In the genomic region with DNA sequence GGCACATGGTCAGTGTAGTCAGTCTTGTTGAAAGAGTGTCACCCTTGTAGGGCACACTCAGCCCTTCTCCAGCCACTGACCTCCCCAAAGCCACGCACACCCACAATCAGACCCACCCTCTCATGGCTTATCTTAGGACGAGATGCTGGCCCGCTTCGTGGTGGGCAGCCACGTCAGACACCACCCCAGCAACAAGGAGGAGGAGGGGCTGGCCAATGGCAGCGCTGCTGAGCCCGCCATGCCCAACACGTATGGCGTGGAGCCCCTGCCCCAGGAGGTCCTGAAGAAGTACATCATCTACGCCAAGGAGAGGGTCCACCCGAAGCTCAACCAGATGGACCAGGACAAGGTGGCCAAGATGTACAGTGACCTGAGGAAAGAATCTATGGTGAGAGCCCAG, we compare ENCODE assay signal across 16 cellular contexts. TPM values are rescaled to one million over a fixed set of nuclear protein-coding genes. Genes with fewer than 3 reads are reported as not detected.
A peak's percentile ranks its signal among the peaks of the same experiment; 100 is the strongest.
DNase-seq lines count a peak whose midpoint lies in the region; ATAC-seq, FAIRE-seq and TF ChIP-seq lines count a peak whose summit lies in the region.
"Had no signal": no experiment of that assay in that cellular context is flagged by ENCODE, and none has a peak within 500 bp of the region (broad histone marks: within the 10 kb centered on the region; RNA-seq: fewer than 3 reads in every experiment).

No MANE protein-coding gene starts in this region.

- no peak for FAIRE-seq in frontal cortex (lab: Jason Lieb, UNC)
- FAIRE-seq: A549, H1, HepG2, HTR-8/SVneo had no signal

- H4K20me1 ChIP-seq in mammary epithelial cell (ENCODE audit: insufficient read depth, low read length) (no peaks in the 10 kb centered on the region), osteoblast (ENCODE audit: insufficient read depth, low read length) (no peaks in the 10 kb centered on the region)

- no peak overlapping the region for H3K4me3 Mint-ChIP-seq in MCF 10A (ENCODE audit: unreplicated experiment)
- H3K4me3 Mint-ChIP-seq in endodermal cell: no peak overlapping the region
- no peak overlapping the region for H3K4me3 Mint-ChIP-seq in stimulated activated effector memory CD8-positive, alpha-beta T cell treated with anti-CD3 and anti-CD28 coated beads, Interleukin-12 subunit alpha, Interleukin-12 subunit beta, amount 100 ng/mL, for 72 hours
- H3K4me3 Mint-ChIP-seq: HFFc6 had no signal

- in situ Hi-C loops in mammary epithelial cell (cut with MboI; ENCODE audit: low sequenced_read_pairs in 2 of 2): no loop called here

- H3K27me3 ChIP-seq in mammary epithelial cell (ENCODE audit: insufficient read depth, low read length) (no peaks in the 10 kb centered on the region), endodermal cell (ENCODE audit: control insufficient read depth, insufficient read depth, low read length, poor library complexity, severe bottlenecking) (no peaks in the 10 kb centered on the region), osteoblast (ENCODE audit: insufficient read depth, low read length) (no peaks in the 10 kb centered on the region), sigmoid colon (no peaks in the 10 kb centered on the region)
- H3K27me3 ChIP-seq: BLaER1 had no signal

- 95% methylated on average over 11 of the region's 11 CpGs for WGBS in mammary epithelial cell (ENCODE audit: low coverage, missing lambda C conversion rate)
- 96 to 97% methylated on average over 9 to 11 of the region's 11 CpGs for WGBS in endodermal cell (ENCODE audit: insufficient coverage in 1 of 2, insufficient read length in 1 of 2), 2 experiments
- WGBS in sigmoid colon, 2 donors: 95 to 96% methylated on average over 11 of the region's 11 CpGs

- H3K79me2 ChIP-seq in mammary epithelial cell (ENCODE audit: insufficient read depth, low read length) (no peaks in the 10 kb centered on the region), osteoblast (ENCODE audit: insufficient read depth, low read length) (no peaks in the 10 kb centered on the region)

- no peaks in the 10 kb centered on the region for H3K27me3 Mint-ChIP-seq in MCF 10A (ENCODE audit: insufficient read depth, unreplicated experiment)
- no peaks in the 10 kb centered on the region for H3K27me3 Mint-ChIP-seq in endodermal cell (ENCODE audit: insufficient read depth)

- H3K4me3 ChIP-seq in mammary epithelial cell (replicated peaks in 1 of 3; ENCODE audit: insufficient read depth in 1 of 3, low read depth in 2 of 3, low read length in 3 of 3) (no peak overlapping the region), endodermal cell (ENCODE audit: low read length) (no peak overlapping the region), osteoblast (ENCODE audit: insufficient read depth, low read length) (no peak overlapping the region), sigmoid colon (no peak overlapping the region)
- H3K4me3 ChIP-seq: A549, BLaER1 had no signal

- CTCF ChIA-PET in MCF 10A (lab: Yijun Ruan, JAX): no interaction called here
- CTCF ChIA-PET in mammary epithelial cell (lab: Charles Lee; ENCODE audit: low non-redundant PET): no interaction called here

- no peak for TF ChIP-seq POLR2A in sigmoid colon (IDR thresholded peaks at IDR 0.05)

- no peaks in the 10 kb centered on the region for H3K9me3 ChIP-seq in mammary epithelial cell (replicated peaks; ENCODE audit: insufficient read depth, low read length)
- no peaks in the 10 kb centered on the region for H3K9me3 ChIP-seq in endodermal cell (ENCODE audit: control insufficient read depth, low read length)
- no peaks in the 10 kb centered on the region for H3K9me3 ChIP-seq in osteoblast (ENCODE audit: low read depth, low read length)
- H3K9me3 ChIP-seq in sigmoid colon: no peaks in the 10 kb centered on the region
- H3K9me3 ChIP-seq: A549, BLaER1 had no signal

- POLR2A ChIA-PET in MCF 10A (lab: Yijun Ruan, JAX): no interaction called here

- DNase-seq in MCF 10A (ENCODE audit: unreplicated experiment) (no peak), mammary epithelial cell (no peak), endodermal cell (no peak), osteoblast (ENCODE audit: insufficient read length, low spot score, missing footprints) (peak; percentile 13), frontal cortex (ENCODE audit: low spot score in 2 of 2) (no peak), sigmoid colon (no peak)
- no peak for DNase-seq in stimulated activated effector memory CD8-positive, alpha-beta T cell treated with anti-CD3 and anti-CD28 coated beads, Interleukin-12 subunit alpha, Interleukin-12 subunit beta, amount 100 ng/mL, for 72 hours (ENCODE audit: low spot score in 2 of 2)
- DNase-seq: DMS53, GF-D8, HCEC 1CT, HFFc6 had no signal

- H2AFZ ChIP-seq in mammary epithelial cell (ENCODE audit: low read depth, low read length): no peak overlapping the region
- H2AFZ ChIP-seq in osteoblast (ENCODE audit: low read length): no peak overlapping the region

- peaks cover 20% of the 10 kb centered on the region for H3K36me3 ChIP-seq in mammary epithelial cell (ENCODE audit: insufficient read depth, low read length)
- H3K36me3 ChIP-seq in endodermal cell (ENCODE audit: control insufficient read depth, insufficient read depth, low read length): peaks cover 64% of the 10 kb centered on the region
- H3K36me3 ChIP-seq in osteoblast (ENCODE audit: insufficient read depth, low read length): peaks cover 25% of the 10 kb centered on the region
- peaks cover 0 to 31% (median 0%) of the 10 kb centered on the region in 4 donors for H3K36me3 ChIP-seq in sigmoid colon

- H3K36me3 Mint-ChIP-seq in MCF 10A (ENCODE audit: insufficient read depth, unreplicated experiment) (peaks cover 27% of the 10 kb centered on the region), endodermal cell (ENCODE audit: low read depth) (peaks cover 73% of the 10 kb centered on the region)
- peaks cover 96% of the 10 kb centered on the region for H3K36me3 Mint-ChIP-seq in stimulated activated effector memory CD8-positive, alpha-beta T cell treated with anti-CD3 and anti-CD28 coated beads, Interleukin-12 subunit alpha, Interleukin-12 subunit beta, amount 100 ng/mL, for 72 hours

- peak overlapping the region; percentile 76 for H3K27ac Mint-ChIP-seq in MCF 10A (ENCODE audit: low read depth, unreplicated experiment)
- H3K27ac Mint-ChIP-seq in endodermal cell: peak overlapping the region; percentile 21
- no peak overlapping the region for H3K27ac Mint-ChIP-seq in stimulated activated effector memory CD8-positive, alpha-beta T cell treated with anti-CD3 and anti-CD28 coated beads, Interleukin-12 subunit alpha, Interleukin-12 subunit beta, amount 100 ng/mL, for 72 hours
- H3K27ac Mint-ChIP-seq: HFFc6 had no signal

- H3K4me1 Mint-ChIP-seq in MCF 10A (ENCODE audit: insufficient read depth, unreplicated experiment): peaks cover 12% of the 10 kb centered on the region
- H3K4me1 Mint-ChIP-seq in endodermal cell: no peaks in the 10 kb centered on the region
- peaks cover 15% of the 10 kb centered on the region for H3K4me1 Mint-ChIP-seq in stimulated activated effector memory CD8-positive, alpha-beta T cell treated with anti-CD3 and anti-CD28 coated beads, Interleukin-12 subunit alpha, Interleukin-12 subunit beta, amount 100 ng/mL, for 72 hours

- dilution Hi-C loops in mammary epithelial cell (cut with HindIII; ENCODE audit: low sequenced_read_pairs): no loop called here

- H3K4me2 ChIP-seq in mammary epithelial cell (ENCODE audit: insufficient read depth, low read depth, low read length): no peak overlapping the region
- H3K4me2 ChIP-seq in osteoblast (ENCODE audit: insufficient read depth, low read length): no peak overlapping the region
- H3K4me2 ChIP-seq: A549, BLaER1 had no signal

- intact Hi-C loops in MCF 10A (cut with micrococcal nuclease) (no loop called here), mammary epithelial cell (cut with micrococcal nuclease) (no loop called here), sigmoid colon (cut with DNase I) (no loop called here)

- BruUV-seq in MCF 10A (replicated peaks; lab: Mats Ljungman, UMichigan) (no TSS peak), mammary epithelial cell (replicated peaks; lab: Mats Ljungman, UMichigan) (no TSS peak)

- no peak for TF ChIP-seq EP300 in sigmoid colon (IDR thresholded peaks at IDR 0.05)

- H3K27ac ChIP-seq in mammary epithelial cell (ENCODE audit: insufficient read depth, low read depth, low read length) (no peak overlapping the region), endodermal cell (ENCODE audit: low read depth, low read length) (no peak overlapping the region), osteoblast (ENCODE audit: low read depth, low read length) (no peak overlapping the region), sigmoid colon (no peak overlapping the region)
- H3K27ac ChIP-seq: A549, BLaER1 had no signal

- ATAC-seq in stimulated activated effector memory CD8-positive, alpha-beta T cell treated with anti-CD3 and anti-CD28 coated beads, Interleukin-12 subunit alpha, Interleukin-12 subunit beta, amount 100 ng/mL, for 72 hours: no peak
- ATAC-seq: A549, HepG2 had no signal

- H3K4me1 ChIP-seq in mammary epithelial cell (ENCODE audit: insufficient read depth, low read length) (no peaks in the 10 kb centered on the region), endodermal cell (ENCODE audit: control insufficient read depth, insufficient read depth, low read length) (no peaks in the 10 kb centered on the region), osteoblast (ENCODE audit: insufficient read depth, low read length) (peaks cover 10% of the 10 kb centered on the region), sigmoid colon (no peaks in the 10 kb centered on the region)

- H3K9me3 Mint-ChIP-seq in MCF 10A (ENCODE audit: unreplicated experiment) (no peaks in the 10 kb centered on the region), endodermal cell (no peaks in the 10 kb centered on the region)
- H3K9me3 Mint-ChIP-seq in stimulated activated effector memory CD8-positive, alpha-beta T cell treated with anti-CD3 and anti-CD28 coated beads, Interleukin-12 subunit alpha, Interleukin-12 subunit beta, amount 100 ng/mL, for 72 hours: no peaks in the 10 kb centered on the region
- H3K9me3 Mint-ChIP-seq: HFFc6 had no signal

- TF ChIP-seq CTCF in MCF 10A (IDR thresholded peaks at IDR 0.05; ENCODE audit: unreplicated experiment) (no peak), mammary epithelial cell (conservative IDR thresholded peaks at IDR 0.05 in 1 of 2, IDR thresholded peaks at IDR 0.05 in 1 of 2; ENCODE audit: extremely low read depth in 1 of 2, insufficient read depth in 1 of 2, low read depth in 1 of 2, low read length in 2 of 2) (no peak), endodermal cell (conservative IDR thresholded peaks at IDR 0.05) (no peak), osteoblast (IDR thresholded peaks at IDR 0.05; ENCODE audit: extremely low read depth, low read depth, low read length) (no peak), sigmoid colon (IDR thresholded peaks at IDR 0.05) (no peak)

- H3K9ac ChIP-seq in mammary epithelial cell (ENCODE audit: insufficient read depth, low read length) (no peak overlapping the region), endodermal cell (ENCODE audit: extremely low read depth, low read length, poor library complexity, severe bottlenecking) (no peak overlapping the region)
- H3K9ac ChIP-seq: BLaER1 had no signal

RNA-seq across cellular contexts. Expression of a gene that starts 10.1 kb away (rescaled TPM):
- 10.1 and 10.4 TPM in 2 replicates for total RNA-seq in MCF 10A (2022)
- total RNA-seq in mammary epithelial cell: 1 to 10 TPM; 1.5 to 4.3 TPM
- 0.11 TPM for polyA plus RNA-seq in mammary epithelial cell
- polyA minus RNA-seq in mammary epithelial cell: not detected
- total RNA-seq in endodermal cell: 10 to 100 TPM; 11.8 to 16.5 TPM
- polyA plus RNA-seq in endodermal cell (2013, experiment 1 of 2): 49.2 TPM
- 46.8 TPM for polyA plus RNA-seq in endodermal cell (2013, experiment 2 of 2)
- total RNA-seq in osteoblast: 0.36 and 0.59 TPM in 2 replicates
- 182 TPM for total RNA-seq in frontal cortex
- 1 to 10 TPM; 2.0 to 4.3 (median 2.4) TPM for total RNA-seq in sigmoid colon
- 10 to 100 TPM in 1 of 3 donors, 1 to 10 TPM in 2; 2.5 to 16.7 (median 3.0) TPM for polyA plus RNA-seq in sigmoid colon

RNA-seq across cellular contexts. Expression of a gene that starts 20.7 kb away (rescaled TPM):
- total RNA-seq in MCF 10A (2022) (12.5 and 17.5 TPM in 2 replicates), mammary epithelial cell (10 to 100 TPM; 17.0 to 46.9 TPM), endodermal cell (10 to 100 TPM; 91.5 to 95.9 TPM), osteoblast (14.5 and 15.3 TPM in 2 replicates), frontal cortex (17.1 TPM), sigmoid colon (1 to 10 TPM; 3.0 to 5.1 (median 3.6) TPM)
- polyA plus RNA-seq in mammary epithelial cell (66.3 TPM), sigmoid colon (10 to 100 TPM in 1 of 3 donors, 1 to 10 TPM in 2; 2.4 to 28.6 (median 6.2) TPM)
- 107 TPM for polyA minus RNA-seq in mammary epithelial cell
- polyA plus RNA-seq in endodermal cell (2013, experiment 1 of 2): 106 TPM
- polyA plus RNA-seq in endodermal cell (2013, experiment 2 of 2): 92.1 TPM

RNA-seq across cellular contexts. Expression of a gene that starts 28.4 kb away (rescaled TPM):
- total RNA-seq in MCF 10A (2022) (47.0 and 57.2 TPM in 2 replicates), mammary epithelial cell (10 to 100 TPM; 30.3 to 44.5 TPM), endodermal cell (10 to 100 TPM; 22.9 TPM), osteoblast (29.5 and 30.4 TPM in 2 replicates), frontal cortex (17.1 TPM), sigmoid colon (10 to 100 TPM; 28.5 to 33.2 (median 31.1) TPM)
- polyA plus RNA-seq in mammary epithelial cell (31.4 TPM), sigmoid colon (10 to 100 TPM in 2 of 3 donors, 1 to 10 TPM in 1; 7.2 to 20.4 (median 10.2) TPM)
- 28.9 TPM for polyA minus RNA-seq in mammary epithelial cell
- 18.2 TPM for polyA plus RNA-seq in endodermal cell (2013, experiment 1 of 2)
- 15.9 TPM for polyA plus RNA-seq in endodermal cell (2013, experiment 2 of 2)

RNA-seq across cellular contexts. Expression of a gene that starts 53.9 kb away (rescaled TPM):
- total RNA-seq in MCF 10A (2022): 9.7 and 10.0 TPM in 2 replicates
- 10 to 100 TPM in 1 of 2 donors, 1 to 10 TPM in 1; 4.3 to 14.7 TPM for total RNA-seq in mammary epithelial cell
- 13.3 TPM for polyA plus RNA-seq in mammary epithelial cell
- 5.9 TPM for polyA minus RNA-seq in mammary epithelial cell
- 10 to 100 TPM; 10.7 to 14.4 TPM for total RNA-seq in endodermal cell
- polyA plus RNA-seq in endodermal cell (2013, experiment 1 of 2): 8.1 TPM
- 6.5 TPM for polyA plus RNA-seq in endodermal cell (2013, experiment 2 of 2)
- 14.7 and 17.7 TPM in 2 replicates for total RNA-seq in osteoblast
- total RNA-seq in frontal cortex: 6.5 TPM
- total RNA-seq in sigmoid colon: 10 to 100 TPM; 33.5 to 75.3 (median 49.1) TPM
- 10 to 100 TPM; 18.0 to 36.5 (median 24.6) TPM for polyA plus RNA-seq in sigmoid colon

Comparison
In these comparisons a context has a peak if more than half of its experiments do, and no peak if none do; other contexts are left out.
1. RNA of a gene that starts 10.1 kb away (total RNA-seq): 182 TPM in frontal cortex (single experiment); 11.8 to 16.5 TPM in endodermal cell, 10.1 to 10.4 TPM in MCF 10A, 1.5 to 4.3 TPM in mammary epithelial cell, 2.0 to 4.3 TPM in sigmoid colon and 0.36 to 0.59 TPM in osteoblast; every median in the first group is over 10 times any median in the second.